8 cellular contexts compared by ENCODE assay signal in genomic region chr16:1723450-1724147, GRCh38. TPM values are rescaled to one million over a fixed set of nuclear protein-coding genes. Genes with fewer than 3 reads are reported as not detected.
DNase-seq lines count a peak whose midpoint lies in the region; ATAC-seq and TF ChIP-seq lines count a peak whose summit lies in the region.

No MANE protein-coding gene starts in this region.

- 55 to 61% methylated on average over 5 to 6 of the region's 6 CpGs for WGBS in endodermal cell (ENCODE audit: insufficient coverage in 1 of 2, insufficient read length in 1 of 2), 2 experiments

- H3K9me3 Mint-ChIP-seq in endodermal cell, result no peaks in the 10 kb centered on the region
- H3K9me3 Mint-ChIP-seq in naive thymus-derived CD4-positive, alpha-beta T cell, result no peaks in the 10 kb centered on the region

- POLR2A ChIA-PET in naive thymus-derived CD4-positive, alpha-beta T cell (lab: Charles Lee), result interaction anchor here (1.3 kb wide), 1 partner anchor 45 kb away, joined by 3 read pairs; the partner anchor contains the start of gene JPT2

- no peak overlapping the region for H3K27ac ChIP-seq in endodermal cell (ENCODE audit: low read depth, low read length)
- peak overlapping the region; percentile 4 for H3K27ac ChIP-seq in naive thymus-derived CD4-positive, alpha-beta T cell (ENCODE audit: low read depth, low read length)

- H3K36me3 ChIP-seq in endodermal cell (ENCODE audit: control insufficient read depth, insufficient read depth, low read length), result peaks cover 17% of the 10 kb centered on the region
- H3K36me3 ChIP-seq in naive thymus-derived CD4-positive, alpha-beta T cell (ENCODE audit: control insufficient read depth in 2 of 3, insufficient read depth in 3 of 3, low read length in 3 of 3), result peaks cover 0 to 36% (median 8%) of the 10 kb centered on the region in 3 experiments

- CTCF ChIA-PET in naive thymus-derived CD4-positive, alpha-beta T cell (lab: Charles Lee), result no interaction called here

- H3K4me3 ChIP-seq in endodermal cell (ENCODE audit: low read length), result no peak overlapping the region
- no peak overlapping the region for H3K4me3 ChIP-seq in naive thymus-derived CD4-positive, alpha-beta T cell (ENCODE audit: low read length)

- no peaks in the 10 kb centered on the region for H3K27me3 Mint-ChIP-seq in endodermal cell (ENCODE audit: insufficient read depth)
- H3K27me3 Mint-ChIP-seq in naive thymus-derived CD4-positive, alpha-beta T cell, result no peaks in the 10 kb centered on the region

- no peaks in the 10 kb centered on the region for H3K9me3 ChIP-seq in endodermal cell (ENCODE audit: control insufficient read depth, low read length)
- H3K9me3 ChIP-seq in naive thymus-derived CD4-positive, alpha-beta T cell (ENCODE audit: control insufficient read depth in 2 of 3, low read length in 3 of 3), result no peaks in the 10 kb centered on the region

- no peak overlapping the region for H3K9ac ChIP-seq in endodermal cell (ENCODE audit: extremely low read depth, low read length, poor library complexity, severe bottlenecking)

- intact Hi-C loops in naive thymus-derived CD4-positive, alpha-beta T cell (cut with micrococcal nuclease), result loop anchor here in 1 of 2 donors (1.0 kb wide), 2 partner anchors 197 to 360 kb away; no protein-coding TSS in a partner anchor

- peaks cover 23% of the 10 kb centered on the region for H3K36me3 Mint-ChIP-seq in endodermal cell (ENCODE audit: low read depth)
- peaks cover 6 to 11% (median 9%) of the 10 kb centered on the region in 5 donors for H3K36me3 Mint-ChIP-seq in naive thymus-derived CD4-positive, alpha-beta T cell

- H3K4me1 Mint-ChIP-seq in endodermal cell, result no peaks in the 10 kb centered on the region
- peaks cover 29 to 53% (median 44%) of the 10 kb centered on the region in 7 donors for H3K4me1 Mint-ChIP-seq in naive thymus-derived CD4-positive, alpha-beta T cell

- peak; percentile 89 for TF ChIP-seq CTCF in endodermal cell (conservative IDR thresholded peaks at IDR 0.05)

- no peak overlapping the region for H3K4me3 Mint-ChIP-seq in endodermal cell
- peak overlapping the region in 5 of 10 donors; percentile 13 to 57 (median 37) for H3K4me3 Mint-ChIP-seq in naive thymus-derived CD4-positive, alpha-beta T cell

- ATAC-seq in naive thymus-derived CD4-positive, alpha-beta T cell, result peak; percentile 64
- ATAC-seq in GM21367 (IDR thresholded peaks at IDR 0.05; ENCODE audit: unreplicated experiment) (no peak), HG03045 (IDR thresholded peaks at IDR 0.05; ENCODE audit: unreplicated experiment) (no peak)

- H3K4me1 ChIP-seq in endodermal cell (ENCODE audit: control insufficient read depth, insufficient read depth, low read length), result no peaks in the 10 kb centered on the region
- peaks cover 17 to 28% of the 10 kb centered on the region in 2 donors for H3K4me1 ChIP-seq in naive thymus-derived CD4-positive, alpha-beta T cell (ENCODE audit: control insufficient read depth in 2 of 2, insufficient read depth in 2 of 2, low read length in 2 of 2)

- peak overlapping the region; percentile 70 for H3K27ac Mint-ChIP-seq in endodermal cell
- H3K27ac Mint-ChIP-seq in naive thymus-derived CD4-positive, alpha-beta T cell, result peak overlapping the region in 8 of 9 donors; percentile 32 to 74 (median 55)

- DNase-seq in DMS53 (lab: John Stamatoyannopoulos, UW) (peak; percentile 64), KG1 (lab: John Stamatoyannopoulos, UW) (peak; percentile 44), endodermal cell (peak; percentile 81)
- peak; percentile 56 for DNase-seq in activated CD4-positive, alpha-beta T cell treated with anti-CD3 and anti-CD28 coated beads for 48 hours
- peak in 7 of 9 donors; percentile 14 to 48 (median 39) for DNase-seq in naive thymus-derived CD4-positive, alpha-beta T cell
- no peak for DNase-seq in activated CD4-positive, CD25-positive, alpha-beta regulatory T cell treated with anti-CD3 and anti-CD28 coated beads, Interleukin-2, amount 50 U/mL, for 72 hours

- no peaks in the 10 kb centered on the region for H3K27me3 ChIP-seq in endodermal cell (ENCODE audit: control insufficient read depth, insufficient read depth, low read length, poor library complexity, severe bottlenecking)
- no peaks in the 10 kb centered on the region for H3K27me3 ChIP-seq in naive thymus-derived CD4-positive, alpha-beta T cell (ENCODE audit: control insufficient read depth in 2 of 2, insufficient read depth in 2 of 2, low read length in 2 of 2)

RNA-seq across cellular contexts. Expression of gene MAPK8IP3, which starts 17.6 kb away (rescaled TPM):
- total RNA-seq in endodermal cell, result 10 to 100 TPM; 76.0 to 84.0 TPM
- polyA plus RNA-seq in endodermal cell (2013, experiment 1 of 2), result 72.9 TPM
- polyA plus RNA-seq in endodermal cell (2013, experiment 2 of 2), result 64.3 TPM
- total RNA-seq in naive thymus-derived CD4-positive, alpha-beta T cell, result 100 to 1,000 TPM; 112 to 299 (median 272) TPM
- 1 to 10 TPM; 1.7 to 3.2 TPM for polyA plus RNA-seq in naive thymus-derived CD4-positive, alpha-beta T cell

RNA-seq across cellular contexts. Expression of gene JPT2, which starts 45.5 kb away (rescaled TPM):
- 100 to 1,000 TPM; 161 to 168 TPM for total RNA-seq in endodermal cell
- 154 TPM for polyA plus RNA-seq in endodermal cell (2013, experiment 1 of 2)
- 159 TPM for polyA plus RNA-seq in endodermal cell (2013, experiment 2 of 2)
- total RNA-seq in naive thymus-derived CD4-positive, alpha-beta T cell, result 10 to 100 TPM; 12.6 to 67.2 (median 36.4) TPM
- polyA plus RNA-seq in naive thymus-derived CD4-positive, alpha-beta T cell, result 10 to 100 TPM; 13.0 to 17.5 TPM

RNA-seq across cellular contexts. Expression of gene NME3, which starts 47.7 kb away (rescaled TPM):
- total RNA-seq in endodermal cell, result 10 to 100 TPM; 70.3 to 73.6 TPM
- polyA plus RNA-seq in endodermal cell (2013, experiment 1 of 2), result 34.7 TPM
- 37.2 TPM for polyA plus RNA-seq in endodermal cell (2013, experiment 2 of 2)
- total RNA-seq in naive thymus-derived CD4-positive, alpha-beta T cell, result 10 to 100 TPM; 49.4 to 81.5 (median 58.2) TPM
- polyA plus RNA-seq in naive thymus-derived CD4-positive, alpha-beta T cell, result 10 to 100 TPM; 70.6 to 71.9 TPM

RNA-seq across cellular contexts. Expression of gene EME2, which starts 49.0 kb away (rescaled TPM):
- total RNA-seq in endodermal cell, result 10 to 100 TPM; 34.3 to 64.3 TPM
- 10.6 TPM for polyA plus RNA-seq in endodermal cell (2013, experiment 1 of 2)
- 8.8 TPM for polyA plus RNA-seq in endodermal cell (2013, experiment 2 of 2)
- total RNA-seq in naive thymus-derived CD4-positive, alpha-beta T cell, result 10 to 100 TPM; 32.2 to 47.5 (median 36.8) TPM
- 1 to 10 TPM in 1 of 2 donors, under 1 TPM in 1; 0.59 to 3.8 TPM for polyA plus RNA-seq in naive thymus-derived CD4-positive, alpha-beta T cell

RNA-seq across cellular contexts. Expression of gene MRPS34, which starts 49.3 kb away (rescaled TPM):
- 100 to 1,000 TPM; 137 to 164 TPM for total RNA-seq in endodermal cell
- 89.8 TPM for polyA plus RNA-seq in endodermal cell (2013, experiment 1 of 2)
- 83.0 TPM for polyA plus RNA-seq in endodermal cell (2013, experiment 2 of 2)
- 100 to 1,000 TPM in 1 of 5 experiments, 10 to 100 TPM in 4; 41.6 to 115 (median 49.5) TPM for total RNA-seq in naive thymus-derived CD4-positive, alpha-beta T cell
- polyA plus RNA-seq in naive thymus-derived CD4-positive, alpha-beta T cell, result 100 to 1,000 TPM; 124 to 162 TPM
